8 cellular contexts compared by ENCODE assay signal in genomic region chr7:33108591-33108930, GRCh38. TPM values are rescaled to one million over a fixed set of nuclear protein-coding genes. Genes with fewer than 3 reads are reported as not detected.
DNase-seq lines count a peak whose midpoint lies in the region; ATAC-seq, FAIRE-seq and TF ChIP-seq lines count a peak whose summit lies in the region.

No MANE protein-coding gene starts in this region.

- TF ChIP-seq CTCF in DOHH2 (IDR thresholded peaks at IDR 0.05; ENCODE audit: low read depth, low read length, poor library complexity, severe bottlenecking): peak; percentile 41
- TF ChIP-seq CTCF in astrocyte (IDR thresholded peaks at IDR 0.05; ENCODE audit: insufficient read depth, low read depth, low read length): peak; percentile 18
- TF ChIP-seq CTCF in right lobe of liver (IDR thresholded peaks at IDR 0.05): peak in 2 of 4 donors; percentile 9 to 13
- no peak for TF ChIP-seq CTCF in thyroid gland (IDR thresholded peaks at IDR 0.05)

- H3K9me3 ChIP-seq in DOHH2 (ENCODE audit: control insufficient read depth, insufficient read depth, low read length): no peaks in the 10 kb centered on the region
- H3K9me3 ChIP-seq in astrocyte (ENCODE audit: insufficient read depth, low read depth, low read length): no peaks in the 10 kb centered on the region
- no peaks in the 10 kb centered on the region for H3K9me3 ChIP-seq in right lobe of liver
- no peaks in the 10 kb centered on the region for H3K9me3 ChIP-seq in thyroid gland

- H3K27me3 ChIP-seq in DOHH2 (ENCODE audit: control insufficient read depth, low read length) (peaks cover 22% of the 10 kb centered on the region), astrocyte (ENCODE audit: insufficient read depth, low read length) (no peaks in the 10 kb centered on the region), right lobe of liver (no peaks in the 10 kb centered on the region), thyroid gland (no peaks in the 10 kb centered on the region)

- peaks cover 3% of the 10 kb centered on the region for H3K36me3 ChIP-seq in DOHH2 (ENCODE audit: control insufficient read depth, low read length)
- no peaks in the 10 kb centered on the region for H3K36me3 ChIP-seq in astrocyte (ENCODE audit: insufficient read depth, low read length)
- peaks cover 0 to under 1% (median 0%) of the 10 kb centered on the region in 4 donors for H3K36me3 ChIP-seq in right lobe of liver
- no peaks in the 10 kb centered on the region for H3K36me3 ChIP-seq in thyroid gland

- under 1% methylated on average over 7 of the region's 7 CpGs for WGBS in right lobe of liver (ENCODE audit: insufficient coverage, low coverage, low lambda C conversion rate, missing lambda C conversion rate)
- WGBS in thyroid gland, 2 donors: 1 to 2% methylated on average over 7 of the region's 7 CpGs

- ATAC-seq in GM21723 (IDR thresholded peaks at IDR 0.05; ENCODE audit: unreplicated experiment) (peak; percentile 8), right lobe of liver (peak in 3 of 4 donors; percentile 8 to 30 (median 25)), HG03565 (IDR thresholded peaks at IDR 0.05; ENCODE audit: unreplicated experiment) (no peak)

- H3K27me3 Mint-ChIP-seq in astrocyte (ENCODE audit: low read depth, unreplicated experiment): peaks cover 2% of the 10 kb centered on the region

- peaks cover 26% of the 10 kb centered on the region for H3K4me1 ChIP-seq in DOHH2 (ENCODE audit: control insufficient read depth, low read length)
- H3K4me1 ChIP-seq in astrocyte (ENCODE audit: insufficient read depth, low read length): peaks cover 8% of the 10 kb centered on the region
- peaks cover 0 to 20% (median 8%) of the 10 kb centered on the region in 4 donors for H3K4me1 ChIP-seq in right lobe of liver
- peaks cover 20 to 34% of the 10 kb centered on the region in 2 donors for H3K4me1 ChIP-seq in thyroid gland

- H3K27ac Mint-ChIP-seq in astrocyte (ENCODE audit: unreplicated experiment): peak overlapping the region; percentile 72

- no peaks in the 10 kb centered on the region for H3K36me3 Mint-ChIP-seq in astrocyte (ENCODE audit: low read depth, unreplicated experiment)

- H3K27ac ChIP-seq in DOHH2 (ENCODE audit: low read depth, low read length): peak overlapping the region; percentile 10
- peak overlapping the region; percentile 76 for H3K27ac ChIP-seq in astrocyte (ENCODE audit: low read depth, low read length)
- peak overlapping the region; percentile 50 to 68 (median 65) for H3K27ac ChIP-seq in right lobe of liver
- peak overlapping the region; percentile 84 to 93 (median 87) for H3K27ac ChIP-seq in thyroid gland

- H3K9me3 Mint-ChIP-seq in astrocyte (ENCODE audit: unreplicated experiment): no peaks in the 10 kb centered on the region

- H3K4me3 Mint-ChIP-seq in astrocyte (ENCODE audit: unreplicated experiment): peak overlapping the region; percentile 94

- H3K4me1 Mint-ChIP-seq in astrocyte (ENCODE audit: low read depth, unreplicated experiment): peaks cover 9% of the 10 kb centered on the region

- DNase-seq in NCI-H460 (ENCODE audit: extremely low read depth, low read depth) (peak; percentile 12), astrocyte (ENCODE audit: low read depth) (no peak), right lobe of liver (no peak), thyroid gland (no peak), globus pallidus (ENCODE audit: low spot score) (no peak)

- H4K20me1 ChIP-seq in DOHH2 (ENCODE audit: control insufficient read depth, insufficient read depth, low read depth, low read length): peaks cover 20% of the 10 kb centered on the region
- peaks cover 47% of the 10 kb centered on the region for H4K20me1 ChIP-seq in astrocyte (ENCODE audit: insufficient read depth, low read length)

- H3F3A ChIP-seq in DOHH2 (ENCODE audit: control insufficient read depth, insufficient read depth): peaks cover 9% of the 10 kb centered on the region; the same call in 1 of the 2 replicates

- peak overlapping the region; percentile 89 for H3K9ac ChIP-seq in astrocyte (ENCODE audit: low read length)

- peak overlapping the region; percentile 87 for H2AFZ ChIP-seq in astrocyte (ENCODE audit: low read depth, low read length)

- intact Hi-C loops in right lobe of liver (cut with DNase I): no loop called here
- intact Hi-C loops in thyroid gland (cut with DNase I): loop anchor here (10.0 kb wide), 1 partner anchor 224 kb away; no protein-coding TSS in a partner anchor

- FAIRE-seq in astrocyte (lab: Jason Lieb, UNC): no peak

- TF ChIP-seq POLR2A in right lobe of liver (IDR thresholded peaks at IDR 0.05) (no peak), thyroid gland (IDR thresholded peaks at IDR 0.05) (no peak)

- H3K4me3 ChIP-seq in DOHH2 (ENCODE audit: low read length): peak overlapping the region; percentile 72
- H3K4me3 ChIP-seq in astrocyte (ENCODE audit: insufficient read depth, low read depth, low read length): peak overlapping the region; percentile 87
- H3K4me3 ChIP-seq in right lobe of liver: peak overlapping the region; percentile 84 to 100 (median 95)
- peak overlapping the region; percentile 2 to 97 (median 96) for H3K4me3 ChIP-seq in thyroid gland (replicated peaks in 1 of 3)

- no peaks in the 10 kb centered on the region for H3K9me2 ChIP-seq in DOHH2 (replicated peaks; ENCODE audit: control insufficient read depth, low read length)

- peak overlapping the region; percentile 77 for H3K4me2 ChIP-seq in DOHH2 (ENCODE audit: low read length)
- H3K4me2 ChIP-seq in astrocyte (ENCODE audit: low read length): peak overlapping the region; percentile 85

- H3K79me2 ChIP-seq in DOHH2 (ENCODE audit: control insufficient read depth, low read length) (peaks cover 54% of the 10 kb centered on the region), astrocyte (ENCODE audit: insufficient read depth, low read length) (peaks cover 56% of the 10 kb centered on the region)

RNA-seq across cellular contexts. Expression of gene RP9, which starts 0.6 kb away (rescaled TPM):
- total RNA-seq in NCI-H460 (2014; rRNA removed; shearing (Covaris generic)): 35.7 and 35.8 TPM in 2 replicates
- 5.4 and 12.1 TPM in 2 replicates for polyA plus RNA-seq in NCI-H460 (2014; cell fraction: nucleus; rRNA removed)
- total RNA-seq in astrocyte: 16.5 and 17.8 TPM in 2 replicates
- 1 to 10 TPM; 3.4 to 5.8 (median 4.8) TPM for total RNA-seq in right lobe of liver
- 10 to 100 TPM in 3 of 4 donors, 1 to 10 TPM in 1; 8.7 to 23.5 (median 12.8) TPM for total RNA-seq in thyroid gland

RNA-seq across cellular contexts. Expression of gene BBS9, which starts 20.8 kb away (rescaled TPM):
- 6.8 and 9.0 TPM in 2 replicates for total RNA-seq in NCI-H460 (2014; rRNA removed; shearing (Covaris generic))
- polyA plus RNA-seq in NCI-H460 (2014; cell fraction: nucleus; rRNA removed): 5.9 and 8.5 TPM in 2 replicates
- total RNA-seq in astrocyte (25.1 and 25.3 TPM in 2 replicates), right lobe of liver (1 to 10 TPM; 3.0 to 8.0 (median 6.6) TPM), thyroid gland (10 to 100 TPM; 59.2 to 84.8 (median 73.1) TPM)

RNA-seq across cellular contexts. Expression of gene NT5C3A, which starts 46.0 kb away (rescaled TPM):
- total RNA-seq in NCI-H460 (2014; rRNA removed; shearing (Covaris generic)): 67.1 and 76.5 TPM in 2 replicates
- 54.4 and 63.0 TPM in 2 replicates for polyA plus RNA-seq in NCI-H460 (2014; cell fraction: nucleus; rRNA removed)
- total RNA-seq in astrocyte: 21.9 and 24.1 TPM in 2 replicates
- total RNA-seq in right lobe of liver: 10 to 100 TPM in 3 of 6 experiments, 1 to 10 TPM in 3; 7.7 to 26.7 (median 11.0) TPM
- total RNA-seq in thyroid gland: 10 to 100 TPM; 28.8 to 40.3 (median 30.2) TPM

Comparison
In these comparisons a context has a peak if more than half of its experiments do, and no peak if none do; other contexts are left out.
1. H3K27ac ChIP-seq: peak in every context shown above with its lines; median percentile 87 in thyroid gland; 76 in astrocyte; 65 in right lobe of liver; 10 in DOHH2.
2. CTCF ChIP-seq: peak in DOHH2 (single experiment) and astrocyte (single experiment); none in thyroid gland (0 of 6).
3. Peak in every context shown above with its lines, with median percentiles within 50 percentile points of each other: H3K4me3 ChIP-seq.